In the genomic region with DNA sequence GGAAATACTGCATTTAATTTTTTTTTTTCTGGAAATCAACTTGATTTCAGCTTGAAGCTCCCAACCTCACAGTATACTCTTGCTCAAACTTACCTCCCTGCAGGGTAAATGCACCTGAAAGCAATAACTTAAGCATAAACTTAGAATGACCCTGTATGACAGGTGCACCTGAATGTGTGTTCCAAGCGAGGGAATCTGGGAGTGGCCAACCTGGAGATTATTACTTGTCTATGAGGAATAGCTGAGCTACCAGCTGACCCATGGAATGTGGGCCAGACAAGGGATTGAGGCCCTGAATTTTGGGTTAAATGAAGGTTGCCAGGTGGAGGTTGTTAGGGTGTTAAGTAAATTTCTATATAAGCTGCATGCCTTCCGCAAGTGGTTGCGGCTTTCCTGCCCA, we compare ENCODE assay signal across 17 cellular contexts.
A peak's percentile ranks its signal among the peaks of the same experiment; 100 is the strongest.
DNase-seq lines count a peak whose midpoint lies in the region; ATAC-seq and TF ChIP-seq lines count a peak whose summit lies in the region.
"Had no signal": no experiment of that assay in that cellular context is flagged by ENCODE, and none has a peak within 500 bp of the region (broad histone marks: within the 10 kb centered on the region; RNA-seq: fewer than 3 reads in every experiment).

No MANE protein-coding gene starts in this region.

- H3K36me3 ChIP-seq in esophagus squamous epithelium (no peaks in the 10 kb centered on the region), mucosa of rectum (ENCODE audit: control insufficient read depth in 2 of 2, insufficient read depth in 2 of 2, low read length in 2 of 2) (no peaks in the 10 kb centered on the region), transverse colon (no peaks in the 10 kb centered on the region), PC-3 (ENCODE audit: low read depth, low read length) (no peaks in the 10 kb centered on the region)
- H3K36me3 ChIP-seq: BE2C, SJSA1 had no signal

- no TSS peak for BruUV-seq in PC-3 (replicated peaks; lab: Mats Ljungman, UMichigan)

- no peak for TF ChIP-seq POLR2A in esophagus squamous epithelium (IDR thresholded peaks at IDR 0.05)
- no peak for TF ChIP-seq POLR2A in transverse colon (IDR thresholded peaks at IDR 0.05)

- H3K4me3 ChIP-seq in esophagus squamous epithelium (no peak overlapping the region), mucosa of rectum (ENCODE audit: low read length in 2 of 2) (no peak overlapping the region), transverse colon (no peak overlapping the region), PC-3 (ENCODE audit: low read length) (no peak overlapping the region)
- H3K4me3 ChIP-seq: SJSA1 had no signal

- H3K79me2 ChIP-seq in PC-3 (ENCODE audit: low read length), result no peaks in the 10 kb centered on the region

- H3K9me2 ChIP-seq in PC-3 (replicated peaks; ENCODE audit: low read length), result no peaks in the 10 kb centered on the region

- intact Hi-C loops in esophagus squamous epithelium (cut with DNase I), result no loop called here
- intact Hi-C loops in transverse colon (cut with DNase I; ENCODE audit: low total_unique reads), result no loop called here
- intact Hi-C loops in PC-3 (cut with micrococcal nuclease), result no loop called here

- H3K9ac ChIP-seq in mucosa of rectum (ENCODE audit: low read depth in 1 of 2, low read length in 2 of 2) (peak overlapping the region in 1 of 2 donors; percentile 40), PC-3 (ENCODE audit: low read length) (no peak overlapping the region)

- in situ Hi-C loops in transverse colon (cut with MboI; ENCODE audit: low pct_ligation_motif_present in 1 of 4, low pct_unique_long_range_greater_than_20kb in 1 of 4, low sequenced_read_pairs in 3 of 4), result no loop called here

- CTCF ChIA-PET in PC-3 (lab: Charles Lee), result interaction anchor here (0.6 kb wide), 1 partner anchor 455 kb away, joined by 4 read pairs; no protein-coding TSS in a partner anchor

- H3K4me1 ChIP-seq in esophagus squamous epithelium, result peaks cover 7 to 47% (median 13%) of the 10 kb centered on the region in 3 donors
- peaks cover 17 to 34% of the 10 kb centered on the region in 2 donors for H3K4me1 ChIP-seq in mucosa of rectum (ENCODE audit: control insufficient read depth in 2 of 2, insufficient read depth in 2 of 2, low read length in 2 of 2)
- H3K4me1 ChIP-seq in transverse colon, result peaks cover 9 to 45% (median 26%) of the 10 kb centered on the region in 4 donors
- H3K4me1 ChIP-seq in PC-3 (ENCODE audit: insufficient read depth, low read length), result peaks cover 12% of the 10 kb centered on the region
- H3K4me1 ChIP-seq: BE2C, SJSA1 had no signal

- POLR2A ChIA-PET in PC-3 (lab: Charles Lee; ENCODE audit: unreplicated experiment), result no interaction called here

- H3K9me3 ChIP-seq in esophagus squamous epithelium (peaks cover 0 to 7% (median 6%) of the 10 kb centered on the region in 3 donors), mucosa of rectum (ENCODE audit: control insufficient read depth in 2 of 2, low read length in 2 of 2) (peaks cover 0 to 2% of the 10 kb centered on the region in 2 donors), transverse colon (peaks cover 0 to 5% of the 10 kb centered on the region in 2 donors), PC-3 (ENCODE audit: low read length) (no peaks in the 10 kb centered on the region)
- H3K9me3 ChIP-seq: BE2C, SJSA1 had no signal

- no peak overlapping the region for H3K4me2 ChIP-seq in PC-3 (ENCODE audit: low read length)

- no peak for ATAC-seq in PC-3
- ATAC-seq: Panc1 had no signal

- no peak for TF ChIP-seq CTCF in esophagus squamous epithelium (IDR thresholded peaks at IDR 0.05)
- TF ChIP-seq CTCF in transverse colon (IDR thresholded peaks at IDR 0.05), result no peak
- no peak for TF ChIP-seq CTCF in PC-3 (conservative IDR thresholded peaks at IDR 0.05; ENCODE audit: low read depth, low read length)

- H4K20me1 ChIP-seq in PC-3 (ENCODE audit: low read length), result no peaks in the 10 kb centered on the region

- peak overlapping the region in 3 of 4 donors; percentile 75 to 84 (median 76) for H3K27ac ChIP-seq in esophagus squamous epithelium
- H3K27ac ChIP-seq in mucosa of rectum (ENCODE audit: low read depth in 2 of 2, low read length in 2 of 2), result peak overlapping the region; percentile 85
- H3K27ac ChIP-seq in transverse colon, result peak overlapping the region; percentile 66 to 85 (median 74)
- H3K27ac ChIP-seq in PC-3 (ENCODE audit: low read length), result no peak overlapping the region
- H3K27ac ChIP-seq: SJSA1 had no signal

- DNase-seq in NCI-H510A treated with DMSO at 0.1 percent for 48 hours (lab: John Stamatoyannopoulos, UW) (peak; percentile 1), NCI-H510A (lab: John Stamatoyannopoulos, UW) (no peak), esophagus squamous epithelium (lab: John Stamatoyannopoulos, UW) (no peak), transverse colon (peak; percentile 39), PC-3 (no peak), DMS 273 (lab: John Stamatoyannopoulos, UW; ENCODE audit: unreplicated experiment) (no peak), NCI-H1417 treated with DMSO at 0.1 percent for 48 hours (lab: John Stamatoyannopoulos, UW) (no peak)
- DNase-seq: BE2C; Calu3; CD4-positive, alpha-beta T cell; DMS79; NCI-H1105 treated with DMSO at 0.1 percent for 48 hours; NCI-H1694 treated with DMSO at 0.1 percent for 48 hours; NCI-H524 treated with DMSO at 0.1 percent for 48 hours had no signal

- no peaks in the 10 kb centered on the region for H3F3A ChIP-seq in PC-3 (ENCODE audit: low read length, unreplicated experiment)

- WGBS in esophagus squamous epithelium, 2 donors, result 59 to 73% methylated on average over 3 of the region's 3 CpGs
- 52 to 63% methylated on average over 3 of the region's 3 CpGs for WGBS in transverse colon (ENCODE audit: low coverage in 1 of 2), 2 donors

- H3K27me3 ChIP-seq in esophagus squamous epithelium (no peaks in the 10 kb centered on the region), mucosa of rectum (ENCODE audit: control insufficient read depth in 2 of 2, insufficient read depth in 2 of 2, low read length in 2 of 2) (no peaks in the 10 kb centered on the region), transverse colon (no peaks in the 10 kb centered on the region), PC-3 (ENCODE audit: low read length) (no peaks in the 10 kb centered on the region)
- H3K27me3 ChIP-seq: BE2C, SJSA1 had no signal

- no peak overlapping the region for H2AFZ ChIP-seq in PC-3 (ENCODE audit: low read length)

- TF ChIP-seq EP300 in transverse colon (IDR thresholded peaks at IDR 0.05; ENCODE audit: low read depth), result no peak

Comparison
In these comparisons a context has a peak if more than half of its experiments do, and no peak if none do; other contexts are left out.
1. DNase-seq: peak in NCI-H510A treated with DMSO at 0.1 percent for 48 hours (single experiment) and transverse colon (single experiment); none in NCI-H510A (single experiment), esophagus squamous epithelium (single experiment), PC-3 (single experiment), DMS 273 (single experiment) and NCI-H1417 treated with DMSO at 0.1 percent for 48 hours (single experiment).